Comparison of ENCODE assay signal across 1 cellular context in genomic region chr6:133595076-133595868, GRCh38.
TF ChIP-seq lines count a peak whose summit lies in the region.

No MANE protein-coding gene starts in this region.

TF ChIP-seq in IMR-90, 13 proteins besides CTCF, POLR2A, EP300 and RAD21:
- TF ChIP-seq BHLHE40 (IDR thresholded peaks at IDR 0.05; ENCODE audit: low read depth, low read length) (no peak), CEBPB (IDR thresholded peaks at IDR 0.05; ENCODE audit: low read depth, low read length) (0 out of 2 replicates have a peak, but pooled peaks have one; percentile 12)
